In the genomic region with DNA sequence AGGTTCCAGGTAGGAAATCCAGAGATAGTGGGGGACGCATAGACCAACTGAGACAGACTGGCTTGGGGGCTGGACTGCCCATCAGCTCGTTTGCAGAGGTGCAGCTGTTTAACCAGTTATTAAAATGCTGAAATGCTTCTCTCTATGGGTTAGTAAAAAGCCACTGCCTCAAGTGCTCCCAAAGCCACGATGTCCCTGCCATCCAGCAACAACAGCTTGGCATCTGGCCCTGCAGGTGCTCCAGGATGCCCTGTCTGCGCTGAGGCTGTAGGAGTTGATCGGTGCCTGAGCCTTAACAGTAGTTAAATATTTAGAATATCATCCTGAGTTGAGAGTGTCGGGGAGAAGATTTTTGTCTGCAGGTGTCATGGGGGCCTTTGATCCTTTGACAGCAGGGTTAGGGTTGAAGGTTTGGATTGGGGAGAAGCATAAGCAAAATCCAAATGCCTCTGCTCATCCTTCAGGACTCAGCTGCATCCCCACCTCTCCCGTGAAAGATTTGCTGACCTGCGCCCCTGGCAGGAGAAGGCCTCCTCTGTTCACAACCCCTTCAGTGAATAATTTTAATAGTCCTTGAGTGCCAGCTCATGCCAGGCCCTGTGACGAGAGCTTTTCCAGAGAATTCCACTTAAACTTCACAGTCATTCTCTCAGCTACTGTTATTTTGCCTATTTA, we compare ENCODE assay signal across 19 cellular contexts.
DNase-seq lines count a peak whose midpoint lies in the region; ATAC-seq and TF ChIP-seq lines count a peak whose summit lies in the region.
"Had no signal": no experiment of that assay in that cellular context is flagged by ENCODE, and none has a peak within 500 bp of the region (broad histone marks: within the 10 kb centered on the region; RNA-seq: fewer than 3 reads in every experiment).

No MANE protein-coding gene starts in this region.

- no peaks in the 10 kb centered on the region for H3K4me1 ChIP-seq in vagina
- H3K4me1 ChIP-seq: A549, Caco-2, HAP-1 had no signal

- CTCF ChIA-PET in RWPE1 (lab: Yijun Ruan, JAX) = no interaction called here

- no peaks in the 10 kb centered on the region for H3K9me3 ChIP-seq in vagina
- H3K9me3 ChIP-seq: A549, Caco-2, HAP-1, SK-N-SH had no signal

- TF ChIP-seq CTCF in RWPE1 (conservative IDR thresholded peaks at IDR 0.05; ENCODE audit: low read depth) (no peak), vagina (IDR thresholded peaks at IDR 0.05) (no peak)

- H3K27ac Mint-ChIP-seq in activated T-cell treated with anti-CD3 and anti-CD28 coated beads, Interleukin-2, amount 50 U/mL, for 72 hours = no peak overlapping the region

- DNase-seq in NCI-H510A treated with DMSO at 0.1 percent for 48 hours (lab: John Stamatoyannopoulos, UW) = peak; percentile 1
- DNase-seq in NCI-H510A (lab: John Stamatoyannopoulos, UW) = no peak
- peak; percentile 63 for DNase-seq in NCI-H1092 treated with DMSO at 0.1 percent for 48 hours (lab: John Stamatoyannopoulos, UW)
- no peak for DNase-seq in RWPE1 (ENCODE audit: low spot score)
- DNase-seq in vagina (ENCODE audit: extremely low spot score in 2 of 2) = peak; percentile 8 to 28
- DNase-seq in activated T-cell treated with anti-CD3 and anti-CD28 coated beads, Interleukin-2, amount 50 U/mL, for 72 hours = no peak
- DNase-seq: Caco-2, IMR-90, Karpas-422, MM.1S, NCI-H1436, NCI-H446 treated with DMSO at 0.1 percent for 48 hours, SK-N-SH, T-helper 1 cell had no signal

- POLR2A ChIA-PET in RWPE1 (lab: Yijun Ruan, JAX; ENCODE audit: low non-redundant PET) = no interaction called here

- ATAC-seq in activated T-cell treated with anti-CD3 and anti-CD28 coated beads, Interleukin-2, amount 50 U/mL, for 72 hours (replicated peaks in 1 of 2) = no peak
- no peak for ATAC-seq in HG02571 (IDR thresholded peaks at IDR 0.05; ENCODE audit: unreplicated experiment)
- ATAC-seq: A549, Panc1 had no signal

- H3K27me3 Mint-ChIP-seq in activated T-cell treated with anti-CD3 and anti-CD28 coated beads, Interleukin-2, amount 50 U/mL, for 72 hours (ENCODE audit: low read depth) = no peaks in the 10 kb centered on the region

- no peaks in the 10 kb centered on the region for H3K36me3 Mint-ChIP-seq in activated T-cell treated with anti-CD3 and anti-CD28 coated beads, Interleukin-2, amount 50 U/mL, for 72 hours (ENCODE audit: insufficient read depth in 2 of 2)
- H3K36me3 Mint-ChIP-seq: CD14-positive monocyte had no signal

- intact Hi-C loops in vagina (cut with DNase I) = no loop called here

- H3K36me3 ChIP-seq in vagina = no peaks in the 10 kb centered on the region
- H3K36me3 ChIP-seq: HAP-1 had no signal

- no peaks in the 10 kb centered on the region for H3K27me3 ChIP-seq in vagina

- H3K9me3 Mint-ChIP-seq in activated T-cell treated with anti-CD3 and anti-CD28 coated beads, Interleukin-2, amount 50 U/mL, for 72 hours = no peaks in the 10 kb centered on the region
- H3K9me3 Mint-ChIP-seq: CD14-positive monocyte had no signal

- TF ChIP-seq POLR2A in vagina (IDR thresholded peaks at IDR 0.05) = no peak

- no peak overlapping the region for H3K4me3 ChIP-seq in vagina
- H3K4me3 ChIP-seq: A549, HAP-1 had no signal

- H3K27ac ChIP-seq in RWPE1 (peak overlapping the region; percentile 17; the same call in 1 of the 2 replicates), vagina (no peak overlapping the region)
- H3K27ac ChIP-seq: A549 had no signal

- H3K4me1 Mint-ChIP-seq in activated T-cell treated with anti-CD3 and anti-CD28 coated beads, Interleukin-2, amount 50 U/mL, for 72 hours (ENCODE audit: low read depth) = no peaks in the 10 kb centered on the region
- H3K4me1 Mint-ChIP-seq: CD14-positive monocyte had no signal

- no peak overlapping the region for H3K4me3 Mint-ChIP-seq in activated T-cell treated with anti-CD3 and anti-CD28 coated beads, Interleukin-2, amount 50 U/mL, for 72 hours
- H3K4me3 Mint-ChIP-seq: CD14-positive monocyte had no signal

Comparison
In these comparisons a context has a peak if more than half of its experiments do, and no peak if none do; other contexts are left out.
1. DNase-seq: peak in NCI-H510A treated with DMSO at 0.1 percent for 48 hours (single experiment), NCI-H1092 treated with DMSO at 0.1 percent for 48 hours (single experiment) and vagina (2 of 2); none in NCI-H510A (single experiment), RWPE1 (single experiment) and activated T-cell treated with anti-CD3 and anti-CD28 coated beads, Interleukin-2, amount 50 U/mL, for 72 hours (0 of 2).